ENCODE assay signal across 8 cellular contexts in the genomic region with DNA sequence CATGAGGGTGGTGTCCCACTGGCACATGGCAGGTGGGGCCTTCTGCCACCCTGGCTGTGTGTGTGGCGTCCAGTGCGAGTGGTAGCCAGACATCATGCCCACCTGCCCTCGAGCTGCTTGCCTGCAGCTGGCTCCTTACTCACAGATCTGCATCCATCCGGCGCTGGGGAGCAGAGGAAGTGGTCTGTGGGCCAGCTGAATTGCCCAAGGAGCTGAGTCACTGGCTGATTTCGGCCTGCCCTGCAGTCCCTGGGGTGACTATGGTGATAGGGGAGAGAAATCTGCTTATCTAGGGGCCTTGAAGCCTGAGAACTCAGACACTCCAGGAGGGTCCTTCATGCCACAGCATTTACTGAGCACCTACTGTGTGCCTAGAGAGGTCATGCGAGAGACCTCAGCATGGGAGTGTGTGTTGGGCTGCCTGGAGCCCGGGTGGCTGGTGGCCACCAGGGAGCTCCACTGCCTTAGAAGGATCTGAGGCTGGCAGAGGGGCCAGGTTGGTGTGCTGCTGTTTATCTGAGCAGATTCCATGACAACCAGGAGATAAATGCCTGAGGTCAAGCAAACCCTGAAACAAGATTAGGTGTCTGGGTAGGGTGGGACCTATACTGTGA. TPM values are rescaled to one million over a fixed set of nuclear protein-coding genes. Genes with fewer than 3 reads are reported as not detected.
DNase-seq lines count a peak whose midpoint lies in the region; ATAC-seq and TF ChIP-seq lines count a peak whose summit lies in the region.

No MANE protein-coding gene starts in this region.

- DNase-seq in AG08396 (ENCODE audit: low spot score) (peak; percentile 86), SK-MEL-5 (ENCODE audit: low read depth, low spot score) (peak; percentile 53), left ventricle myocardium inferior (peak; percentile 70), NCI-H524 (lab: John Stamatoyannopoulos, UW) (no peak)

- peaks cover 100% of the 10 kb centered on the region for H3K4me1 ChIP-seq in left ventricle myocardium inferior
- H3K4me1 ChIP-seq in skeletal muscle satellite cell (ENCODE audit: control insufficient read depth, insufficient read depth, low read length) = peaks cover 59% of the 10 kb centered on the region

- peaks cover 95% of the 10 kb centered on the region for H3K4me1 Mint-ChIP-seq in activated naive CD4-positive, alpha-beta T cell treated with anti-CD3 and anti-CD28 coated beads, Interleukin-2, amount 50 U/mL, for 24 hours

- no peaks in the 10 kb centered on the region for H3K9me3 Mint-ChIP-seq in activated naive CD4-positive, alpha-beta T cell treated with anti-CD3 and anti-CD28 coated beads, Interleukin-2, amount 50 U/mL, for 24 hours

- H3K4me3 ChIP-seq in left ventricle myocardium inferior (peak overlapping the region; percentile 9), skeletal muscle satellite cell (ENCODE audit: low read length) (peak overlapping the region; percentile 46)

- H3K4me2 ChIP-seq in skeletal muscle satellite cell (ENCODE audit: low read length) = peak overlapping the region; percentile 70

- H3K27ac ChIP-seq in left ventricle myocardium inferior (replicated peaks) = peak overlapping the region; percentile 99

- H3K27me3 ChIP-seq in left ventricle myocardium inferior (ENCODE audit: low read depth) (no peaks in the 10 kb centered on the region), skeletal muscle satellite cell (ENCODE audit: control insufficient read depth, insufficient read depth, low read length) (no peaks in the 10 kb centered on the region)

- in situ Hi-C loops in SK-MEL-5 (cut with HindIII; ENCODE audit: low pct_unique_long_range_greater_than_20kb, low sequenced_read_pairs) = no loop called here

- peaks cover 19% of the 10 kb centered on the region for H3K36me3 Mint-ChIP-seq in activated naive CD4-positive, alpha-beta T cell treated with anti-CD3 and anti-CD28 coated beads, Interleukin-2, amount 50 U/mL, for 24 hours

- H3K4me3 Mint-ChIP-seq in activated naive CD4-positive, alpha-beta T cell treated with anti-CD3 and anti-CD28 coated beads, Interleukin-2, amount 50 U/mL, for 24 hours = peak overlapping the region; percentile 86

- peak overlapping the region; percentile 78 for H3K9ac ChIP-seq in skeletal muscle satellite cell (ENCODE audit: low read depth, low read length)

- no peaks in the 10 kb centered on the region for H3K27me3 Mint-ChIP-seq in activated naive CD4-positive, alpha-beta T cell treated with anti-CD3 and anti-CD28 coated beads, Interleukin-2, amount 50 U/mL, for 24 hours

- ATAC-seq in GM18907 (IDR thresholded peaks at IDR 0.05; ENCODE audit: unreplicated experiment) (peak; percentile 50), HG03432 (IDR thresholded peaks at IDR 0.05; ENCODE audit: unreplicated experiment) (peak; percentile 47)

- H3K36me3 ChIP-seq in left ventricle myocardium inferior = no peaks in the 10 kb centered on the region
- H3K36me3 ChIP-seq in skeletal muscle satellite cell (ENCODE audit: insufficient read depth, low read length) = no peaks in the 10 kb centered on the region

- H3K27ac Mint-ChIP-seq in activated naive CD4-positive, alpha-beta T cell treated with anti-CD3 and anti-CD28 coated beads, Interleukin-2, amount 50 U/mL, for 24 hours = peak overlapping the region; percentile 99

- intact Hi-C loops in left ventricle myocardium inferior (cut with micrococcal nuclease) = no loop called here

- peak; percentile 41 for TF ChIP-seq CTCF in left ventricle myocardium inferior (IDR thresholded peaks at IDR 0.05; ENCODE audit: borderline replicate concordance)

- no peaks in the 10 kb centered on the region for H3K9me3 ChIP-seq in left ventricle myocardium inferior (replicated peaks)
- no peaks in the 10 kb centered on the region for H3K9me3 ChIP-seq in skeletal muscle satellite cell (replicated peaks; ENCODE audit: low read length)

RNA-seq across cellular contexts. Expression of a gene that starts 57.1 kb away (rescaled TPM):
- total RNA-seq in SK-MEL-5 (2014; rRNA removed; shearing (Covaris generic)) = 2.8 and 5.1 TPM in 2 replicates
- polyA plus RNA-seq in SK-MEL-5 (2015; cell fraction: cytosol; rRNA removed) = 7.4 and 12.9 TPM in 2 replicates
- polyA plus RNA-seq in SK-MEL-5 (2015; cell fraction: nucleus; rRNA removed) = 15.9 and 18.7 TPM in 2 replicates
- 20.8 TPM for total RNA-seq in left ventricle myocardium inferior
- 2.5 and 8.5 TPM in 2 replicates for total RNA-seq in skeletal muscle satellite cell (2012; rRNA removed)

Comparison
In these comparisons a context has a peak if more than half of its experiments do, and no peak if none do; other contexts are left out.
1. DNase-seq: peak in AG08396 (single experiment), SK-MEL-5 (single experiment) and left ventricle myocardium inferior (single experiment); none in NCI-H524 (0 of 2).